Comparison of ENCODE assay signal across 34 cellular contexts in the genomic region with DNA sequence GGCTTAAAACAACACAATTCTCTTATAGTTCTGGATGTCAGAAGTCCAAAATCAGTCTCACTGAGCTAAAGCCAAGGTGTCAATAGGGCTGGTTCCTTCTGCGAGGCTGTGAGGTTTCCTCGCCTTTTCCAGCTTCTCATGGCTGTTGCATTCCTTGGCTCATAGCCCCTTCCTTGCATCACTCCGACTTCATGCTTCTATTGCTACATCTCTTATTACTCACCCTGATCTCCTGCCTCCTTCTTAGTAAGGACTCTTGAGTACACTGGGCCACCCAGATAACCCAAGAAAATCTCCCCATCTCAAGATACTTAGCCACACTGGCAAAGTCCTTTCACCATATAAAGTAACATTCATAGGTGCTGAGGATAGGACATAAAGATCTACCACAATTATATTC.
"Had no signal": no experiment of that assay in that cellular context is flagged by ENCODE, and none has a peak within 500 bp of the region (broad histone marks: within the 10 kb centered on the region; RNA-seq: fewer than 3 reads in every experiment).

No MANE protein-coding gene starts in this region.

- H3K9me3 ChIP-seq: Peyer's patch had no signal

- DNase-seq: activated B cell treated with CpG ODN at 0.5 μM for 24 hours; activated CD4-positive, alpha-beta memory T cell treated with anti-CD3 and anti-CD28 coated beads for 36 hours; activated CD4-positive, alpha-beta T cell treated with anti-CD3 and anti-CD28 coated beads for 4 hours; activated CD4-positive, alpha-beta T cell treated with anti-CD3 and anti-CD28 coated beads, Interleukin-2, amount 50 U/mL, for 1 hour; activated CD4-positive, CD25-positive, alpha-beta regulatory T cell treated with anti-CD3 and anti-CD28 coated beads, Interleukin-2, amount 50 U/mL, for 72 hours; activated CD8-positive, alpha-beta memory T cell treated with anti-CD3 and anti-CD28 coated beads for 24 hours; activated CD8-positive, alpha-beta memory T cell treated with anti-CD3 and anti-CD28 coated beads, Interleukin-2, amount 10 ng/mL, durations not matched to agents 7 days and 5 days; activated CD8-positive, alpha-beta memory T cell treated with anti-CD3 and anti-CD28 coated beads, Interleukin-2, amount 50 U/mL, for 48 hours; activated effector memory CD4-positive, alpha-beta T cell treated with Interleukin-2 at 50 U/mL for 16 hours; activated naive CD4-positive, alpha-beta T cell treated with anti-CD3 and anti-CD28 coated beads, Interleukin-2, amount 50 U/mL, for 16 hours; activated naive CD8-positive, alpha-beta T cell treated with anti-CD3 and anti-CD28 coated beads for 36 hours; activated T-cell treated with anti-CD3 and anti-CD28 coated beads, Interleukin-2, amount 50 U/mL, for 48 hours; amygdala; MG63; NCI-H1092; NCI-H1436 treated with DMSO at 0.1 percent for 48 hours; NCI-H1694 treated with DMSO at 0.1 percent for 48 hours; NCI-H2029; NCI-H510A; NCI-H526; NCI-H748 treated with DMSO at 0.1 percent for 48 hours; NK-92 treated with Interleukin-12 subunit alpha and Interleukin-12 subunit beta, amount 100 ng/mL, for 24 hours; PC-3; Peyer's patch; RPMI8226; SIG-M5; SW 1271; T-helper 1 cell; T-helper 2 cell; T-helper 9 cell had no signal

- H3K36me3 ChIP-seq: MG63, Peyer's patch had no signal

- H3K27me3 ChIP-seq: ascending aorta, MG63, Peyer's patch had no signal

- ATAC-seq: activated CD8-positive, alpha-beta memory T cell treated with anti-CD3 and anti-CD28 coated beads, Interleukin-2, amount 10 ng/mL, durations not matched to agents 7 days and 5 days; K562; PC-3; Right ventricle myocardium inferior had no signal

- H3K27ac ChIP-seq: ascending aorta, Peyer's patch, VCaP had no signal

- H3K4me3 ChIP-seq: ascending aorta, K562, MG63, Peyer's patch had no signal

- H3K4me1 ChIP-seq: ascending aorta, Peyer's patch had no signal
